ENCODE assay signal across 8 cellular contexts in the genomic region with DNA sequence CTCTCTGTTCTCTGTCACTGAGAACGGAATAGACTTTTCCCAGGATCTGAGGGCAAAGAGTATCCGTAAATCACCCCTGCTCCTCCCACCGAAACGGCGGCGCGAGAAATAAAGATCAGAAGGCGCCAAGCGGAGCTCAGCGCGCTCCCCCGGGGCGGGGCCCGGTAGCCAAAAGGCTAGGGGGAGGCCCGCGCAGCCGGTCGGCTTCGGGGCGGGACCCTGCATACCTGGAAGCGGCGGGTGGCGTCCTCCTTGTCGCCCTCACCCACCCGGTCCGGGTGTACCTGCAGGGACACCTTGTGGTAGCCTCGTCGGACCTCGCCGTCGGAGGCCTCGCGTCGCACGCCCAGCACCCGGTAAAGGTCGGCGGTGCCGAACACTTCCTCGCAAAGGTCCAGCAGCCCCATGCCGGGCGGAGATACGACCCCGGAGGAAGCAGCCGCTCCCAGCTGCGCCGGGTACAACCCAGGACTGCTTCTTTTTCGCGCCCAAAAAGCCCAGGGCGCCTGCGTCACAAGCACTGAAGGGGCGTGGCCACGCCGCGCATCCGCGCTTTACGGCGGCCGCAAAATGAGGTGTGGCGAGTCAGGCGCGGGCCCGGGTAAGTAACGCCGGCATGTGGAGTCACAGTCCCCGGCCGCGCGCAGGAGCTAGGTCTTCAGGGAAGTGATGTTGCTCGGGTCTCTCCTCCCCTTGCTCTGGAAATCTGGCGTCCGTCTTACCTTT. TPM values are rescaled to one million over a fixed set of nuclear protein-coding genes. Genes with fewer than 3 reads are reported as not detected.
DNase-seq lines count a peak whose midpoint lies in the region; ATAC-seq, FAIRE-seq and TF ChIP-seq lines count a peak whose summit lies in the region.

A gene with protein sequence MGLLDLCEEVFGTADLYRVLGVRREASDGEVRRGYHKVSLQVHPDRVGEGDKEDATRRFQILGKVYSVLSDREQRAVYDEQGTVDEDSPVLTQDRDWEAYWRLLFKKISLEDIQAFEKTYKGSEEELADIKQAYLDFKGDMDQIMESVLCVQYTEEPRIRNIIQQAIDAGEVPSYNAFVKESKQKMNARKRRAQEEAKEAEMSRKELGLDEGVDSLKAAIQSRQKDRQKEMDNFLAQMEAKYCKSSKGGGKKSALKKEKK (minus strand): TSS at position 473 of the 726 bp plus-strand sequence. CDS start 66 bp downstream, at position 407.

- intact Hi-C loops in kidney (cut with DNase I): no loop called here

- peak within 1 kb of the TSS; percentile 71 for H3K27ac ChIP-seq in kidney (ENCODE audit: low read depth in 2 of 2, low read length in 2 of 2)

- no peaks in the 10 kb centered on the region for H3K9me3 ChIP-seq in kidney (ENCODE audit: control insufficient read depth in 1 of 2, low read length in 2 of 2)

- TF ChIP-seq CTCF in AG10803 (conservative IDR thresholded peaks at IDR 0.05; ENCODE audit: low read length) (0 out of 2 replicates have a peak, but pooled peaks have one; percentile 0), kidney (IDR thresholded peaks at IDR 0.05; ENCODE audit: borderline replicate concordance, extremely low read depth, insufficient read depth) (no peak)

- H3K4me3 ChIP-seq in AG10803 (ENCODE audit: low read length) (peak within 1 kb of the TSS; percentile 93), kidney (ENCODE audit: low read length in 2 of 2) (peak within 1 kb of the TSS; percentile 86 to 90)

- DNase-seq in AG10803 (ENCODE audit: low read depth): peak; percentile 90
- peak; percentile 75 for DNase-seq in NCI-H345 treated with DMSO at 0.1 percent for 48 hours (lab: John Stamatoyannopoulos, UW; ENCODE audit: unreplicated experiment)
- peak; percentile 91 for DNase-seq in cerebellar cortex (ENCODE audit: low spot score)
- peak; percentile 98 for DNase-seq in kidney
- peak; percentile 97 for DNase-seq in stimulated activated CD4-positive, alpha-beta T cell treated with anti-CD3 and anti-CD28 coated beads, Interleukin-15, amount 100 ng/mL, for 24 hours

- H3K9ac ChIP-seq in kidney (ENCODE audit: low read length in 2 of 2): peak within 1 kb of the TSS; percentile 69 to 73

- peaks cover 9 to 13% of the 10 kb centered on the region in 2 donors for H3K4me1 ChIP-seq in kidney (ENCODE audit: control insufficient read depth in 1 of 2, insufficient read depth in 1 of 2, low read depth in 1 of 2, low read length in 2 of 2)

- FAIRE-seq in kidney (lab: Jason Lieb, UNC): no peak

- ATAC-seq in GM19025 (IDR thresholded peaks at IDR 0.05; ENCODE audit: low read depth, unreplicated experiment): peak; percentile 77
- ATAC-seq in HG03342 (IDR thresholded peaks at IDR 0.05; ENCODE audit: unreplicated experiment): peak; percentile 78
- peak; percentile 86 to 91 for ATAC-seq in activated CD4-positive, CD25-positive, alpha-beta regulatory T cell treated with anti-CD3 and anti-CD28 coated beads, Interleukin-2, amount 50 U/mL, for 24 hours

- H3K36me3 ChIP-seq in kidney (ENCODE audit: control insufficient read depth in 1 of 2, insufficient read depth in 2 of 2, low read length in 2 of 2): peaks cover 6 to 18% of the 10 kb centered on the region in 2 donors

RNA-seq across cellular contexts. Expression of the gene that starts here (rescaled TPM):
- total RNA-seq in kidney: 13.9 TPM
- polyA plus RNA-seq in kidney (ENCODE audit: insufficient read depth, low read depth, low replicate concordance): 9.2 TPM

Comparison
In these comparisons a context has a peak if more than half of its experiments do, and no peak if none do; other contexts are left out.
1. Peak in every context shown above with its lines: DNase-seq, ATAC-seq, H3K4me3 ChIP-seq and H3K27ac ChIP-seq.